In genomic region chr10:48429309-48429708, GRCh38 we compare ENCODE assay signal across 25 cellular contexts.
"Had no signal": no experiment of that assay in that cellular context is flagged by ENCODE, and none has a peak within 500 bp of the region (broad histone marks: within the 10 kb centered on the region; RNA-seq: fewer than 3 reads in every experiment).

No MANE protein-coding gene starts in this region.

- H3K27ac ChIP-seq: hepatocyte, left ventricle myocardium inferior, lower lobe of right lung, neutrophil, spleen, testis, tibial nerve, upper lobe of right lung, vagina had no signal

- H3K27ac Mint-ChIP-seq: naive B cell; nephron; stimulated activated naive B cell treated with anti-CD40 and anti-IgM and Interleukin-4, amounts not matched to agents 10 μg/mL and 1 μg/mL and 100 μg/mL, for 72 hours had no signal

- H3K4me2 ChIP-seq: hepatocyte had no signal

- H3K9me3 Mint-ChIP-seq: naive B cell; nephron; stimulated activated naive B cell treated with anti-CD40 and anti-IgM and Interleukin-4, amounts not matched to agents 10 μg/mL and 1 μg/mL and 100 μg/mL, for 72 hours; stimulated activated naive CD8-positive, alpha-beta T cell treated with anti-CD3 and anti-CD28 coated beads, Interleukin-15, amount 100 ng/mL, for 72 hours had no signal

- H3K4me3 Mint-ChIP-seq: naive B cell; nephron; stimulated activated naive B cell treated with anti-CD40 and anti-IgM and Interleukin-4, amounts not matched to agents 10 μg/mL and 1 μg/mL and 100 μg/mL, for 72 hours; stimulated activated naive CD8-positive, alpha-beta T cell treated with anti-CD3 and anti-CD28 coated beads, Interleukin-15, amount 100 ng/mL, for 72 hours had no signal

- H3K4me1 ChIP-seq: left ventricle myocardium inferior, lower lobe of right lung, testis, tibial nerve, upper lobe of right lung, vagina had no signal

- H3K27me3 Mint-ChIP-seq: naive B cell; stimulated activated naive B cell treated with anti-CD40 and anti-IgM and Interleukin-4, amounts not matched to agents 10 μg/mL and 1 μg/mL and 100 μg/mL, for 72 hours; stimulated activated naive CD8-positive, alpha-beta T cell treated with anti-CD3 and anti-CD28 coated beads, Interleukin-15, amount 100 ng/mL, for 72 hours had no signal

- H3K27me3 ChIP-seq: hepatocyte, neutrophil, spleen, testis, tibial nerve, upper lobe of right lung, vagina had no signal

- H2AFZ ChIP-seq: hepatocyte had no signal

- H3K4me1 Mint-ChIP-seq: naive B cell; nephron; stimulated activated naive B cell treated with anti-CD40 and anti-IgM and Interleukin-4, amounts not matched to agents 10 μg/mL and 1 μg/mL and 100 μg/mL, for 72 hours; stimulated activated naive CD8-positive, alpha-beta T cell treated with anti-CD3 and anti-CD28 coated beads, Interleukin-15, amount 100 ng/mL, for 72 hours had no signal

- H3K4me3 ChIP-seq: hepatocyte, left ventricle myocardium inferior, lower lobe of right lung, spleen, testis, tibial nerve, upper lobe of right lung, vagina had no signal

- FAIRE-seq: kidney had no signal

- DNase-seq: dermis blood vessel endothelial cell; foreskin melanocyte; head of caudate nucleus; kidney; left cardiac atrium; left ventricle myocardium inferior; lower lobe of right lung; mesenchymal stem cell; midbrain; naive B cell; posterior cingulate gyrus; spleen; stimulated activated CD4-positive, alpha-beta T cell treated with anti-CD3 and anti-CD28 coated beads, Interleukin-15, amount 100 ng/mL, for 24 hours; stimulated activated CD4-positive, alpha-beta T cell treated with anti-CD3 and anti-CD28 coated beads, Interleukin-1b, Interleukin-23, amount 100 ng/mL, for 48 hours; stimulated activated CD4-positive, alpha-beta T cell treated with anti-CD3 and anti-CD28 coated beads, Interleukin-4, amount 100 ng/mL, for 24 hours; stimulated activated naive B cell treated with anti-CD40 and anti-IgM and Interleukin-4, amounts not matched to agents 10 μg/mL and 1 μg/mL and 100 μg/mL, for 72 hours; stimulated activated naive CD8-positive, alpha-beta T cell treated with anti-CD3 and anti-CD28 coated beads, Interleukin-15, amount 100 ng/mL, for 72 hours; testis; upper lobe of right lung had no signal

- ATAC-seq: left cardiac atrium; lower lobe of right lung; sciatic nerve; stimulated activated naive B cell treated with anti-CD40 and anti-IgM and Interleukin-4, amounts not matched to agents 10 μg/mL and 1 μg/mL and 100 μg/mL, for 72 hours; stimulated activated naive CD8-positive, alpha-beta T cell treated with anti-CD3 and anti-CD28 coated beads, Interleukin-15, amount 100 ng/mL, for 72 hours; upper lobe of right lung had no signal

- H3K9me3 ChIP-seq: left ventricle myocardium inferior, lower lobe of right lung, neutrophil, spleen, testis, tibial nerve, upper lobe of right lung, vagina had no signal

- H3K79me2 ChIP-seq: hepatocyte had no signal
